In the genomic region with DNA sequence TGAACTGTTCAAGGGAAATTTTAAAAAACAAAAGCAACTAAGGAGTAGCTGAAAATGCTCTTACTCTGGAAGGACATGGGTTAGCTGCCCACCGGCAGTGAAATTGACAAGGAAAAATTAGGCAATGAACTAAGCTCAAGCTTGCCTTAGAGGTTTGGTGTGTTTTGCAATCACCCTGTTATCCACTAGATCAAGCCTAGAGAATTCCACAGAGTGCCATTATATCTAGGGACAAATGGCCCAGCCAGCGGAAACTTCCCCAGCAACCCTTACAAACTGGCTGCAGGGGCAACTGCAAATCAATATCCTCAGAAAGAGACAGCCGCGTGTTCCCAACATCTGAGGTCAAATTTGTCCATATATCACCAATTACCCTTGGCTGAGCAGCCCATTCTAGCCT, we compare ENCODE assay signal across 28 cellular contexts.
DNase-seq lines count a peak whose midpoint lies in the region; ATAC-seq, FAIRE-seq and TF ChIP-seq lines count a peak whose summit lies in the region.
"Had no signal": no experiment of that assay in that cellular context is flagged by ENCODE, and none has a peak within 500 bp of the region (broad histone marks: within the 10 kb centered on the region; RNA-seq: fewer than 3 reads in every experiment).

No MANE protein-coding gene starts in this region.

- no peak for TF ChIP-seq CTCF in HepG2 (CRISPR knock-in tag; IDR thresholded peaks at IDR 0.05)

- H3K27ac ChIP-seq in HepG2 (ENCODE audit: extremely low read length, insufficient read depth, low read length) = no peak overlapping the region
- H3K27ac ChIP-seq in trophoblast cell (ENCODE audit: low read depth, low read length) = no peak overlapping the region
- H3K27ac ChIP-seq: BLaER1 had no signal

- H4K20me1 ChIP-seq in HepG2 (ENCODE audit: insufficient read depth, low read length) = no peaks in the 10 kb centered on the region
- H4K20me1 ChIP-seq: BLaER1 had no signal

- H2BK5ac ChIP-seq in trophoblast cell (ENCODE audit: low read depth, low read length, poor library complexity) = no peak overlapping the region

- H3K27me3 ChIP-seq in HepG2 (ENCODE audit: control insufficient read depth in 1 of 2, insufficient read depth in 2 of 2, low read length in 2 of 2) = no peaks in the 10 kb centered on the region; a peak in 1 of 5 replicates
- no peaks in the 10 kb centered on the region for H3K27me3 ChIP-seq in trophoblast cell (ENCODE audit: insufficient read depth, low read length)
- H3K27me3 ChIP-seq: BE2C, BLaER1 had no signal

- no peak overlapping the region for H3K4ac ChIP-seq in trophoblast cell (ENCODE audit: low read depth, low read length)

- H3K18ac ChIP-seq in trophoblast cell (ENCODE audit: low read length) = no peak overlapping the region

- FAIRE-seq in HepG2 (lab: Jason Lieb, UNC) = no peak
- FAIRE-seq: A204.1, GM12878, GM12892, GM18507, GM19239 had no signal

- H3K14ac ChIP-seq in trophoblast cell (ENCODE audit: low read length) = no peak overlapping the region

- H2AFZ ChIP-seq in HepG2 (ENCODE audit: low read length) (no peak overlapping the region), trophoblast cell (ENCODE audit: insufficient read depth, low read length, poor library complexity) (no peak overlapping the region)

- H3K79me1 ChIP-seq in trophoblast cell (ENCODE audit: low read length) = no peaks in the 10 kb centered on the region

- DNase-seq in HuH-7 (ENCODE audit: low spot score) (peak; percentile 58), HuH-7.5 (ENCODE audit: low spot score) (peak; percentile 55), HepG2 (ENCODE audit: low spot score) (no peak), trophoblast cell (peak; percentile 17 to 70), NCI-H524 (lab: John Stamatoyannopoulos, UW) (no peak), foreskin melanocyte (no peak)
- DNase-seq: 8988T; ACHN; BE2C; C1 segment of cervical spinal cord; CD4-positive, alpha-beta memory T cell; CD4-positive, CD25-positive, alpha-beta regulatory T cell; CD8-positive, alpha-beta memory T cell; COR-L47; DMS 273 treated with DMSO at 0.1 percent for 48 hours; DMS153; DMS53; DMS79; DND-41; EL; GDM1 had no signal

- no peaks in the 10 kb centered on the region for H3K79me2 ChIP-seq in HepG2 (ENCODE audit: insufficient read depth, low read length)
- no peaks in the 10 kb centered on the region for H3K79me2 ChIP-seq in trophoblast cell (ENCODE audit: control insufficient read depth, insufficient read depth, low read length, poor library complexity)

- intact Hi-C loops in HepG2 (cut with micrococcal nuclease; ENCODE audit: unreplicated experiment) = no loop called here

- no peak overlapping the region for H3K4me3 ChIP-seq in HepG2 (replicated peaks in 1 of 3; ENCODE audit: insufficient read depth in 1 of 3, low read depth in 2 of 3, low read length in 3 of 3)
- no peak overlapping the region for H3K4me3 ChIP-seq in trophoblast cell (ENCODE audit: low read depth, low read length)
- H3K4me3 ChIP-seq: BLaER1, GM12878 had no signal

- no peaks in the 10 kb centered on the region for H3K9me3 ChIP-seq in HepG2 (ENCODE audit: low read length)
- H3K9me3 ChIP-seq in trophoblast cell (ENCODE audit: insufficient read depth, low read depth, low read length) = no peaks in the 10 kb centered on the region
- H3K9me3 ChIP-seq: BE2C, BLaER1 had no signal

- H3K4me1 ChIP-seq in HepG2 (ENCODE audit: insufficient read depth, low read length) (no peaks in the 10 kb centered on the region), trophoblast cell (ENCODE audit: control insufficient read depth in 1 of 2, insufficient read depth in 2 of 2, low read length in 2 of 2) (no peaks in the 10 kb centered on the region)
- H3K4me1 ChIP-seq: BE2C, BLaER1 had no signal

- 61% methylated on average over 4 of the region's 4 CpGs for WGBS in HepG2 (ENCODE audit: low lambda C conversion rate)
- no CpG with 5 or more reads among the region's 4 CpGs for WGBS in trophoblast cell (ENCODE audit: extremely low coverage, insufficient coverage, insufficient read length)

- H4K8ac ChIP-seq in trophoblast cell (ENCODE audit: low read depth, low read length) = no peak overlapping the region

- H2BK120ac ChIP-seq in trophoblast cell (ENCODE audit: insufficient read depth, low read length, poor library complexity) = no peak overlapping the region

- H3K23ac ChIP-seq in trophoblast cell (ENCODE audit: low read length) = no peak overlapping the region

- POLR2A ChIA-PET in HepG2 (lab: Yijun Ruan, JAX) = no interaction called here

- TF ChIP-seq EP300 in HepG2 (IDR thresholded peaks at IDR 0.05; ENCODE audit: low read depth in 2 of 2, low read length in 2 of 2) (no peak), HepG2 (CRISPR knock-in tag; IDR thresholded peaks at IDR 0.05; ENCODE audit: borderline replicate concordance) (no peak)

- no peak overlapping the region for H4K12ac ChIP-seq in trophoblast cell (ENCODE audit: low read depth, low read length)

- no peaks in the 10 kb centered on the region for H3K36me3 ChIP-seq in HepG2 (replicated peaks in 1 of 2; ENCODE audit: control insufficient read depth in 1 of 2, insufficient read depth in 2 of 2, low read length in 2 of 2)
- H3K36me3 ChIP-seq in trophoblast cell (ENCODE audit: control insufficient read depth in 1 of 2, insufficient read depth in 2 of 2, low read length in 2 of 2) = no peaks in the 10 kb centered on the region
- H3K36me3 ChIP-seq: BE2C, BLaER1 had no signal

- no peak overlapping the region for H3K9ac ChIP-seq in HepG2 (ENCODE audit: insufficient read depth, low read depth, low read length)
- no peak overlapping the region for H3K9ac ChIP-seq in trophoblast cell (ENCODE audit: low read length)
- H3K9ac ChIP-seq: BLaER1 had no signal

- BruUV-seq in HepG2 (replicated peaks; lab: Mats Ljungman, UMichigan) = no TSS peak

- TF ChIP-seq POLR2A in HepG2 (IDR thresholded peaks at IDR 0.05; ENCODE audit: insufficient read depth in 1 of 2, low read depth in 2 of 2, low read length in 2 of 2) = no peak

- CTCF ChIA-PET in HepG2 (lab: Yijun Ruan, JAX; ENCODE audit: low intra/inter-chr PET ratio, low total read pairs) = no interaction called here

- no peak for TF ChIP-seq RAD21 in HepG2 (CRISPR knock-in tag; IDR thresholded peaks at IDR 0.05)

- H2AK5ac ChIP-seq in trophoblast cell (ENCODE audit: low read length) = no peak overlapping the region

- in situ Hi-C loops in HepG2 (cut with HindIII; ENCODE audit: extremely low pct_ligation_motif_present, low pct_unique_long_range_greater_than_20kb) = no loop called here

- H3K4me2 ChIP-seq in HepG2 (ENCODE audit: low read depth, low read length) = no peak overlapping the region
- H3K4me2 ChIP-seq in trophoblast cell (ENCODE audit: low read length) = no peak overlapping the region
- H3K4me2 ChIP-seq: BLaER1 had no signal

- ATAC-seq in HepG2 = no peak
- no peak for ATAC-seq in GM18907 (IDR thresholded peaks at IDR 0.05; ENCODE audit: unreplicated experiment)
- ATAC-seq: GM12878 had no signal

- no peak overlapping the region for H4K91ac ChIP-seq in trophoblast cell (ENCODE audit: low read depth, low read length)

- H2BK12ac ChIP-seq in trophoblast cell (ENCODE audit: low read length) = no peak overlapping the region

TF ChIP-seq in HepG2, 621 proteins besides CTCF, POLR2A, EP300 and RAD21:
- TF ChIP-seq CEBPB (IDR thresholded peaks at IDR 0.05; ENCODE audit: borderline replicate concordance, low read depth, low read length) = 0 out of 2 replicates have a peak, but pooled peaks have one; percentile 17
- no peak for TF ChIP-seq ZNF570 (CRISPR knock-in tag; IDR thresholded peaks at IDR 0.05; ENCODE audit: borderline replicate concordance)
- no peak for TF ChIP-seq KDM3A (CRISPR knock-in tag; IDR thresholded peaks at IDR 0.05; ENCODE audit: low read depth)
- TF ChIP-seq DPF2 (CRISPR knock-in tag; IDR thresholded peaks at IDR 0.05; ENCODE audit: borderline replicate concordance, low read depth) = no peak
- TF ChIP-seq PAX8 (CRISPR knock-in tag; IDR thresholded peaks at IDR 0.05; ENCODE audit: borderline replicate concordance) = no peak
- no peak for TF ChIP-seq ZNF768 (CRISPR knock-in tag; IDR thresholded peaks at IDR 0.05)

Comparison
In these comparisons a context has a peak if more than half of its experiments do, and no peak if none do; other contexts are left out.
1. DNase-seq: peak in HuH-7 (single experiment), HuH-7.5 (single experiment) and trophoblast cell (2 of 2); none in HepG2 (single experiment), NCI-H524 (0 of 2) and foreskin melanocyte (single experiment).